ENCODE assay signal across 8 cellular contexts in the genomic region with DNA sequence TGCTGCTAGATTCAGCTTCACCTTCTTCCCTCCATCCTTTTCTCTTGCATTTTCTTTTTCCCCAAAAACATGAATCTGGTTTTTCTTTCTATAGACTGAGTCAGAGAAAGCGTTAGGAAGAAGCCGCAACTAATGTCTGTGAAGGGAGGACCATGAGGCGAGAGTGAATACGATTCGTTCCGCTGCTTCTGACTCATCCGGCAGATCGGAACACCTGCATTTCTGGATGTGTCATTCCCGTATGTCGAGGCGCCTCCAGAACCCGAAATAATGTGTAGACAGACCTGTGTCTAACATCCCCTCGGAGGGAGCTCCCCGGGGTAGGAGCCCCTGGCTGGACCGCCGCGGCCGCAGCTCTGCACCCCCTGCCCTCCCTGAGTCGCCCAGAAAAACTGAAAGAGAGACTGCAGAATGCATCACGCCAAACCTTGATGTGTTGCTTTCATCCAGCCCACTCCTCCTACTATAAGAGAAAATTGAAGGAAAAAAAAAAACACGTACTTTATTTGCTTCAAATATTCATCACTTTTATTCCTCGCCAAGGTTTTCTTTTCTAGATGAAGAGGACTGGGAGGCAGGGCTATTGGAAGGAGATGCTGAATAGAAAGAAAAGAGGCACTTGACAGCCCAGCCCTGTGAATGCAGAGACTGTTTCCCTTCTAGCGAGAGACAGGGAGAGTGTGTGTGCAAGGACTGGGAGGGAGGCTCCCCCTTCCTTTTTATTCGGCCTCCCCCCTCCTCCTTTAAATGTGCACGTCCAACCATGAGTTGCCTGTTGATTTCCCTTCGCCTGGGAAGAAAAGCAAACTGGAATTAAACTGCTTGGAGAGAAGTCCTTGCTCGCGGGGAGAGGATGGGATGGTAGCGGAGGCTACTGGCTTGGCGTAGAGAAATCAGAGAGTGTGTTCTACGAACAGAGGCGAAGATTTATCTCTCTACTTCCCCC. TPM values are rescaled to one million over a fixed set of nuclear protein-coding genes. Genes with fewer than 3 reads are reported as not detected.
DNase-seq lines count a peak whose midpoint lies in the region; ATAC-seq and TF ChIP-seq lines count a peak whose summit lies in the region.

No MANE protein-coding gene starts in this region.

- TF ChIP-seq CTCF in epithelial cell of proximal tubule (conservative IDR thresholded peaks at IDR 0.05; ENCODE audit: low read depth, low read length), result no peak

- no peaks in the 10 kb centered on the region for H3K36me3 Mint-ChIP-seq in T-cell

- H3K4me1 Mint-ChIP-seq in T-cell, result peaks cover 44 to 59% (median 58%) of the 10 kb centered on the region in 3 donors

- POLR2A ChIA-PET in T-cell (lab: Charles Lee), result no interaction called here

- peak overlapping the region in 1 of 2 donors; percentile 19 for H3K27ac Mint-ChIP-seq in T-cell

- peak overlapping the region; percentile 36 for H3K27ac ChIP-seq in muscle layer of colon (ENCODE audit: low read depth, low read length)

- H3K27me3 Mint-ChIP-seq in T-cell, result peaks cover 26 to 68% of the 10 kb centered on the region in 2 donors

- CTCF ChIA-PET in T-cell (lab: Charles Lee), result interaction anchor here in 1 of 2 donors (0.7 kb wide), 1 partner anchor 1686 kb away, joined by 3 read pairs; no protein-coding TSS in a partner anchor

- peaks cover 0 to 6% (median 0%) of the 10 kb centered on the region in 3 donors for H3K9me3 Mint-ChIP-seq in T-cell

- H3K9ac ChIP-seq in muscle layer of colon (ENCODE audit: low read length), result no peak overlapping the region

- no peaks in the 10 kb centered on the region for H3K36me3 ChIP-seq in muscle layer of colon (ENCODE audit: insufficient read depth, low read length)

- DNase-seq in NCI-H2196 (lab: John Stamatoyannopoulos, UW; ENCODE audit: unreplicated experiment) (peak; percentile 0), NCI-H2196 treated with DMSO at 0.1 percent for 48 hours (lab: John Stamatoyannopoulos, UW; ENCODE audit: unreplicated experiment) (no peak), T-cell (no peak), epithelial cell of proximal tubule (ENCODE audit: low read depth) (no peak), NCI-H510A (lab: John Stamatoyannopoulos, UW) (no peak), NCI-H1048 (lab: John Stamatoyannopoulos, UW) (no peak)

- H3K9me3 ChIP-seq in muscle layer of colon (ENCODE audit: low read length), result no peaks in the 10 kb centered on the region

- peak overlapping the region; percentile 75 to 84 (median 76) for H3K4me3 Mint-ChIP-seq in T-cell

- H3K4me3 ChIP-seq in epithelial cell of proximal tubule (ENCODE audit: low read depth, low read length), result peak overlapping the region; percentile 50
- peak overlapping the region; percentile 60 to 77 for H3K4me3 ChIP-seq in muscle layer of colon (ENCODE audit: low read depth in 1 of 2, low read length in 2 of 2)

- peaks cover 24% of the 10 kb centered on the region for H3K4me1 ChIP-seq in muscle layer of colon (ENCODE audit: insufficient read depth, low read length)

- peaks cover 41 to 59% of the 10 kb centered on the region in 2 donors for H3K27me3 ChIP-seq in muscle layer of colon (ENCODE audit: control insufficient read depth in 1 of 2, insufficient read depth in 2 of 2, low read length in 2 of 2)

- ATAC-seq in T-cell (replicated peaks in 1 of 4) (peak in 1 of 4 experiments; percentile 8), GM19455 (IDR thresholded peaks at IDR 0.05; ENCODE audit: unreplicated experiment) (no peak)

RNA-seq across cellular contexts. Expression of gene PCDH17, which starts 0.6 kb away (rescaled TPM):
- total RNA-seq in T-cell, result under 1 TPM in 2 of 5 donors, not detected in 3; 0.06 to 0.19 TPM
- total RNA-seq in epithelial cell of proximal tubule, result 0.12 and 0.65 TPM in 2 replicates
